ENCODE assay signal across 8 cellular contexts in genomic region chr17:50909765-50910661, GRCh38. TPM values are rescaled to one million over a fixed set of nuclear protein-coding genes. Genes with fewer than 3 reads are reported as not detected.
A peak's percentile ranks its signal among the peaks of the same experiment; 100 is the strongest.
DNase-seq lines count a peak whose midpoint lies in the region; ATAC-seq and TF ChIP-seq lines count a peak whose summit lies in the region.

No MANE protein-coding gene starts in this region.

- H3K9me3 Mint-ChIP-seq in memory B cell = no peaks in the 10 kb centered on the region
- H3K9me3 Mint-ChIP-seq in Caco-2 (ENCODE audit: unreplicated experiment) = no peaks in the 10 kb centered on the region

- H3K27me3 Mint-ChIP-seq in memory B cell (peaks cover 2% of the 10 kb centered on the region), Caco-2 (ENCODE audit: insufficient read depth, unreplicated experiment) (no peaks in the 10 kb centered on the region)

- H3K4me3 Mint-ChIP-seq in memory B cell = no peak overlapping the region
- no peak overlapping the region for H3K4me3 Mint-ChIP-seq in Caco-2 (ENCODE audit: unreplicated experiment)

- intact Hi-C loops in Caco-2 (cut with micrococcal nuclease; ENCODE audit: unreplicated experiment) = no loop called here

- TF ChIP-seq POLR2A in tibial nerve (IDR thresholded peaks at IDR 0.05) = no peak

- H3K27ac Mint-ChIP-seq in memory B cell = no peak overlapping the region
- no peak overlapping the region for H3K27ac Mint-ChIP-seq in Caco-2 (ENCODE audit: unreplicated experiment)

- H3K4me1 ChIP-seq in Caco-2 (peaks cover 47% of the 10 kb centered on the region), tibial nerve (peaks cover 0 to 25% (median 9%) of the 10 kb centered on the region in 4 donors)

- no peaks in the 10 kb centered on the region for H3K36me3 ChIP-seq in Caco-2 (ENCODE audit: control insufficient read depth, insufficient read depth, low read length)
- no peaks in the 10 kb centered on the region for H3K36me3 ChIP-seq in tibial nerve

- H3K36me3 Mint-ChIP-seq in memory B cell (no peaks in the 10 kb centered on the region), Caco-2 (ENCODE audit: insufficient read depth, unreplicated experiment) (peaks cover 11% of the 10 kb centered on the region)

- CTCF ChIA-PET in Caco-2 (lab: Charles Lee) = interaction anchor here (0.6 to 1.7 kb wide), 7 partner anchors 9 to 57 kb away, joined by 3 to 10 read pairs (median 4); partner anchors contain the start of gene TOB1

- peak overlapping the region in 2 of 4 donors; percentile 42 to 57 for H3K27ac ChIP-seq in tibial nerve

- H3K4me3 ChIP-seq in Caco-2 (ENCODE audit: low read depth, low read length) (no peak overlapping the region), tibial nerve (no peak overlapping the region)

- POLR2A ChIA-PET in Caco-2 (lab: Charles Lee) = interaction anchor here (0.6 to 1.7 kb wide), 4 partner anchors 21 to 44 kb away, joined by 3 to 23 read pairs (median 12); partner anchors contain the start of gene TOB1

- H3K9me3 ChIP-seq in Caco-2 (no peaks in the 10 kb centered on the region), tibial nerve (no peaks in the 10 kb centered on the region)

- H3K4me1 Mint-ChIP-seq in memory B cell (peaks cover 9% of the 10 kb centered on the region), Caco-2 (ENCODE audit: low read depth, unreplicated experiment) (peaks cover 54% of the 10 kb centered on the region)

- TF ChIP-seq EP300 in tibial nerve (IDR thresholded peaks at IDR 0.05) = no peak

- WGBS in tibial nerve, 2 donors = 83 to 87% methylated on average over 17 of the region's 17 CpGs

- no TSS peak for BruUV-seq in Caco-2 (replicated peaks; lab: Mats Ljungman, UMichigan)

- peak; percentile 79 for DNase-seq in SKM-1 treated with dmso at 0.1 percent for 144 hours (lab: John Stamatoyannopoulos, UW; ENCODE audit: unreplicated experiment)
- DNase-seq in activated T-helper 9 cell treated with anti-CD3 and anti-CD28 coated beads, Interleukin-2, amount 50 U/mL, for 16 hours (ENCODE audit: low read depth) = peak; percentile 48
- DNase-seq in memory B cell (ENCODE audit: low spot score in 2 of 2) = no peak
- peak; percentile 54 to 88 (median 75) for DNase-seq in stimulated activated naive CD4-positive, alpha-beta T cell (lab: John Stamatoyannopoulos, UW)
- DNase-seq in foreskin melanocyte = no peak
- DNase-seq in Caco-2 = no peak
- no peak for DNase-seq in tibial nerve (ENCODE audit: low spot score in 2 of 2)

- H3K27me3 ChIP-seq in Caco-2 (replicated peaks; ENCODE audit: control insufficient read depth, insufficient read depth, low read length) (no peaks in the 10 kb centered on the region), tibial nerve (no peaks in the 10 kb centered on the region)

- ATAC-seq in memory B cell (ENCODE audit: low read depth) (peak; percentile 80), HG02759 (IDR thresholded peaks at IDR 0.05; ENCODE audit: unreplicated experiment) (no peak)

- no peak for TF ChIP-seq CTCF in Caco-2 (IDR thresholded peaks at IDR 0.05; ENCODE audit: insufficient read depth in 1 of 2, low read depth in 1 of 2, low read length in 1 of 2, severe bottlenecking in 1 of 2, unreplicated experiment in 1 of 2)
- TF ChIP-seq CTCF in tibial nerve (IDR thresholded peaks at IDR 0.05) = no peak

RNA-seq across cellular contexts. Expression of gene TOB1, which starts 43.9 kb away (rescaled TPM):
- 114 TPM in 2 replicates for total RNA-seq in Caco-2 (2022)
- total RNA-seq in tibial nerve = 100 to 1,000 TPM in 1 of 4 donors, 10 to 100 TPM in 3; 48.6 to 142 (median 81.3) TPM

Comparison
In these comparisons a context has a peak if more than half of its experiments do, and no peak if none do; other contexts are left out.
1. DNase-seq: peak in SKM-1 treated with dmso at 0.1 percent for 144 hours (single experiment), activated T-helper 9 cell treated with anti-CD3 and anti-CD28 coated beads, Interleukin-2, amount 50 U/mL, for 16 hours (single experiment) and stimulated activated naive CD4-positive, alpha-beta T cell (6 of 6); none in memory B cell (0 of 2), foreskin melanocyte (single experiment), Caco-2 (0 of 2) and tibial nerve (0 of 2).